15 cellular contexts compared by ENCODE assay signal in genomic region chr6:143675946-143676345, GRCh38. TPM values are rescaled to one million over a fixed set of nuclear protein-coding genes. Genes with fewer than 3 reads are reported as not detected.
DNase-seq lines count a peak whose midpoint lies in the region; ATAC-seq, FAIRE-seq and TF ChIP-seq lines count a peak whose summit lies in the region.
"Had no signal": no experiment of that assay in that cellular context is flagged by ENCODE, and none has a peak within 500 bp of the region (broad histone marks: within the 10 kb centered on the region; RNA-seq: fewer than 3 reads in every experiment).

No MANE protein-coding gene starts in this region.

- H3K27ac ChIP-seq in HepG2 (ENCODE audit: extremely low read length, insufficient read depth, low read length) (no peak overlapping the region), upper lobe of left lung (peak overlapping the region; percentile 15 to 59 (median 32)), colonic mucosa (no peak overlapping the region)

- ATAC-seq in HepG2 (no peak), upper lobe of left lung (ENCODE audit: low FRiP score in 2 of 2) (peak in 1 of 2 donors; percentile 12), GM21390 (IDR thresholded peaks at IDR 0.05; ENCODE audit: unreplicated experiment) (no peak), HG02763 (IDR thresholded peaks at IDR 0.05; ENCODE audit: unreplicated experiment) (no peak)
- ATAC-seq: Right ventricle myocardium inferior had no signal

- H4K20me1 ChIP-seq in HepG2 (ENCODE audit: insufficient read depth, low read length), result no peaks in the 10 kb centered on the region

- H3K36me3 ChIP-seq in HepG2 (replicated peaks in 1 of 2; ENCODE audit: control insufficient read depth in 1 of 2, insufficient read depth in 2 of 2, low read length in 2 of 2) (no peaks in the 10 kb centered on the region), upper lobe of left lung (no peaks in the 10 kb centered on the region), colonic mucosa (no peaks in the 10 kb centered on the region)

- peak overlapping the region; percentile 30 for H3K4me3 Mint-ChIP-seq in activated naive CD4-positive, alpha-beta T cell treated with anti-CD3 and anti-CD28 coated beads, Interleukin-2, amount 50 U/mL, for 24 hours
- H3K4me3 Mint-ChIP-seq: stimulated activated naive CD8-positive, alpha-beta T cell treated with anti-CD3 and anti-CD28 coated beads, Interleukin-15, Interleukin-2, amounts not matched to agents 100 ng/mL and 50 ng/mL, for 24 hours had no signal

- no peaks in the 10 kb centered on the region for H3K27me3 Mint-ChIP-seq in activated naive CD4-positive, alpha-beta T cell treated with anti-CD3 and anti-CD28 coated beads, Interleukin-2, amount 50 U/mL, for 24 hours

- peaks cover 27% of the 10 kb centered on the region for H3K79me2 ChIP-seq in HepG2 (ENCODE audit: insufficient read depth, low read length)

- in situ Hi-C loops in HepG2 (cut with HindIII; ENCODE audit: extremely low pct_ligation_motif_present, low pct_unique_long_range_greater_than_20kb), result loop anchor here (5.0 kb wide), 1 partner anchor 166 kb away; the partner anchor contains the start of gene LTV1

- TF ChIP-seq EP300 in HepG2 (IDR thresholded peaks at IDR 0.05; ENCODE audit: low read depth in 2 of 2, low read length in 2 of 2) (no peak), HepG2 (CRISPR knock-in tag; IDR thresholded peaks at IDR 0.05; ENCODE audit: borderline replicate concordance) (no peak), upper lobe of left lung (IDR thresholded peaks at IDR 0.05) (no peak)

- no peak for TF ChIP-seq RAD21 in HepG2 (CRISPR knock-in tag; IDR thresholded peaks at IDR 0.05)

- intact Hi-C loops in HepG2 (cut with micrococcal nuclease; ENCODE audit: unreplicated experiment) (loop anchor here (5.0 kb wide), 1 partner anchor 166 kb away; the partner anchor contains the start of gene LTV1), colonic mucosa (cut with DNase I) (no loop called here)

- H3K4me3 ChIP-seq in cardiac fibroblast (replicated peaks in 1 of 2; ENCODE audit: low read depth in 2 of 2, low read length in 2 of 2) (no peak overlapping the region), HepG2 (replicated peaks in 1 of 3; ENCODE audit: insufficient read depth in 1 of 3, low read depth in 2 of 3, low read length in 3 of 3) (no peak overlapping the region), upper lobe of left lung (no peak overlapping the region), colonic mucosa (no peak overlapping the region)

- no peak overlapping the region for H3K9ac ChIP-seq in HepG2 (ENCODE audit: insufficient read depth, low read depth, low read length)
- H3K9ac ChIP-seq in colonic mucosa (ENCODE audit: low read depth in 2 of 2, low read length in 2 of 2), result no peak overlapping the region

- DNase-seq in activated naive CD4-positive, alpha-beta T cell treated with Interleukin-2 at 50 U/mL for 16 hours, result no peak
- DNase-seq in cardiac fibroblast (ENCODE audit: low read depth in 2 of 2) (peak; percentile 45 to 71), HepG2 (ENCODE audit: low spot score) (peak; percentile 46), upper lobe of left lung (no peak), colonic mucosa (no peak)
- DNase-seq: DMS79; MM.1S; NCI-H345; occipital lobe; stimulated activated CD4-positive, alpha-beta T cell treated with anti-CD3 and anti-CD28 coated beads, Interleukin-2, amount 100 ng/mL, for 48 hours had no signal

- FAIRE-seq in HepG2 (lab: Jason Lieb, UNC), result no peak

- CTCF ChIA-PET in HepG2 (lab: Yijun Ruan, JAX; ENCODE audit: low intra/inter-chr PET ratio, low total read pairs), result no interaction called here

- no peak overlapping the region for H3K27ac Mint-ChIP-seq in activated naive CD4-positive, alpha-beta T cell treated with anti-CD3 and anti-CD28 coated beads, Interleukin-2, amount 50 U/mL, for 24 hours
- H3K27ac Mint-ChIP-seq: stimulated activated naive CD8-positive, alpha-beta T cell treated with anti-CD3 and anti-CD28 coated beads, Interleukin-15, Interleukin-2, amounts not matched to agents 100 ng/mL and 50 ng/mL, for 24 hours had no signal

- no peaks in the 10 kb centered on the region for H3K36me3 Mint-ChIP-seq in activated naive CD4-positive, alpha-beta T cell treated with anti-CD3 and anti-CD28 coated beads, Interleukin-2, amount 50 U/mL, for 24 hours

- H3K9me3 ChIP-seq in HepG2 (ENCODE audit: low read length), result no peaks in the 10 kb centered on the region
- no peaks in the 10 kb centered on the region for H3K9me3 ChIP-seq in upper lobe of left lung
- H3K9me3 ChIP-seq in colonic mucosa, result no peaks in the 10 kb centered on the region

- 35% methylated on average over 1 of the region's 1 CpG for WGBS in HepG2 (ENCODE audit: low lambda C conversion rate)
- 64 to 65% methylated on average over 1 of the region's 1 CpG for WGBS in upper lobe of left lung, 2 donors

- H3K27me3 ChIP-seq in HepG2 (ENCODE audit: control insufficient read depth in 1 of 2, insufficient read depth in 2 of 2, low read length in 2 of 2) (no peaks in the 10 kb centered on the region), upper lobe of left lung (no peaks in the 10 kb centered on the region), colonic mucosa (no peaks in the 10 kb centered on the region)

- TF ChIP-seq CTCF in cardiac fibroblast (IDR thresholded peaks at IDR 0.05; ENCODE audit: low read depth, low read length), result no peak
- TF ChIP-seq CTCF in HepG2 (CRISPR knock-in tag; IDR thresholded peaks at IDR 0.05), result no peak
- no peak for TF ChIP-seq CTCF in upper lobe of left lung (IDR thresholded peaks at IDR 0.05)
- TF ChIP-seq CTCF in colonic mucosa (IDR thresholded peaks at IDR 0.05), result no peak

- H3K4me1 Mint-ChIP-seq in activated naive CD4-positive, alpha-beta T cell treated with anti-CD3 and anti-CD28 coated beads, Interleukin-2, amount 50 U/mL, for 24 hours, result peaks cover 29% of the 10 kb centered on the region

- no TSS peak for BruUV-seq in HepG2 (replicated peaks; lab: Mats Ljungman, UMichigan)

- H3K4me1 ChIP-seq in HepG2 (ENCODE audit: insufficient read depth, low read length), result peaks cover 69% of the 10 kb centered on the region
- H3K4me1 ChIP-seq in upper lobe of left lung, result peaks cover 9 to 34% (median 22%) of the 10 kb centered on the region in 4 donors
- H3K4me1 ChIP-seq in colonic mucosa, result no peaks in the 10 kb centered on the region

- no peak overlapping the region for H2AFZ ChIP-seq in HepG2 (ENCODE audit: low read length)

- H3K9me3 Mint-ChIP-seq in activated naive CD4-positive, alpha-beta T cell treated with anti-CD3 and anti-CD28 coated beads, Interleukin-2, amount 50 U/mL, for 24 hours, result no peaks in the 10 kb centered on the region

- TF ChIP-seq POLR2A in HepG2 (IDR thresholded peaks at IDR 0.05; ENCODE audit: insufficient read depth in 1 of 2, low read depth in 2 of 2, low read length in 2 of 2) (no peak), upper lobe of left lung (IDR thresholded peaks at IDR 0.05) (no peak)

- peak overlapping the region; percentile 28 for H3K4me2 ChIP-seq in HepG2 (ENCODE audit: low read depth, low read length)

- POLR2A ChIA-PET in HepG2 (lab: Yijun Ruan, JAX), result interaction anchor here (1.4 to 2.6 kb wide), 3 partner anchors 13 to 167 kb away, joined by 4 to 10 read pairs (median 4); partner anchors contain the start of gene LTV1

TF ChIP-seq in HepG2, 621 proteins besides CTCF, POLR2A, EP300 and RAD21:
- TF ChIP-seq CEBPG (CRISPR knock-in tag; IDR thresholded peaks at IDR 0.05), result 0 out of 2 replicates have a peak, but pooled peaks have one; percentile 35
- no peak for TF ChIP-seq PLRG1 (conservative IDR thresholded peaks at IDR 0.05)

RNA-seq across cellular contexts. Expression of gene PHACTR2, which starts 1.8 kb away (rescaled TPM):
- total RNA-seq in HepG2 (2016; rRNA removed; fragmentation: Illumina TruSeq; extraction: Trizol) (28.2 and 39.1 TPM in 2 replicates), upper lobe of left lung (100 to 1,000 TPM in 4 of 6 donors, 10 to 100 TPM in 2; 68.1 to 133 (median 109) TPM), colonic mucosa (10 to 100 TPM; 42.5 to 46.9 TPM)
- total RNA-seq in HepG2 (2016; cell fraction: cytosol; rRNA removed; fragmentation: Illumina TruSeq; extraction: Trizol; ENCODE audit: low read depth), result 14.4 and 16.0 TPM in 2 replicates
- 28.7 and 34.3 TPM in 2 replicates for total RNA-seq in HepG2 (2016; cell fraction: insoluble cytoplasmic fraction; rRNA removed; fragmentation: Illumina TruSeq; extraction: Trizol)
- total RNA-seq in HepG2 (2016; cell fraction: membrane; rRNA removed; fragmentation: Illumina TruSeq; extraction: Trizol), result 29.1 and 31.7 TPM in 2 replicates
- 27.6 and 29.4 TPM in 2 replicates for total RNA-seq in HepG2 (2016; cell fraction: nucleus; rRNA removed; fragmentation: Illumina TruSeq; extraction: Trizol)
- 8.4 and 11.3 TPM in 2 replicates for polyA plus RNA-seq in HepG2 (2011; rRNA removed)
- polyA plus RNA-seq in HepG2 (2011; cell fraction: cytosol; rRNA removed), result 7.5 and 8.1 TPM in 2 replicates
- 6.0 and 7.3 TPM in 2 replicates for polyA plus RNA-seq in HepG2 (2011; cell fraction: nucleus; rRNA removed)
- polyA plus RNA-seq in HepG2 (2012), result 6.6 and 11.5 TPM in 2 replicates
- polyA plus RNA-seq in HepG2 (2016; cell fraction: cytosol; fragmentation: Illumina TruSeq; extraction: Trizol; ENCODE audit: low read depth), result 8.4 and 10.1 TPM in 2 replicates
- 14.6 and 15.0 TPM in 2 replicates for polyA plus RNA-seq in HepG2 (2016; cell fraction: insoluble cytoplasmic fraction; fragmentation: Illumina TruSeq; extraction: Trizol; ENCODE audit: low read depth)
- 9.6 and 11.2 TPM in 2 replicates for polyA plus RNA-seq in HepG2 (2016; cell fraction: membrane; fragmentation: Illumina TruSeq; extraction: Trizol; ENCODE audit: low read depth)
- 12.7 and 13.6 TPM in 2 replicates for polyA plus RNA-seq in HepG2 (2016; cell fraction: nucleus; fragmentation: Illumina TruSeq; extraction: Trizol; ENCODE audit: insufficient read depth, low read depth)
- polyA minus RNA-seq in HepG2 (2011; rRNA and poly(A)+ RNA removed; ENCODE audit: low replicate concordance), result 13.8 and 29.8 TPM in 2 replicates
- 17.3 and 19.4 TPM in 2 replicates for polyA minus RNA-seq in HepG2 (2011; cell fraction: cytosol; rRNA and poly(A)+ RNA removed)
- polyA minus RNA-seq in HepG2 (2011; cell fraction: nucleus; rRNA and poly(A)+ RNA removed), result 29.9 and 31.0 TPM in 2 replicates

Comparison
In these comparisons a context has a peak if more than half of its experiments do, and no peak if none do; other contexts are left out.
1. DNase-seq: peak in cardiac fibroblast (2 of 2) and HepG2 (single experiment); none in activated naive CD4-positive, alpha-beta T cell treated with Interleukin-2 at 50 U/mL for 16 hours (single experiment), upper lobe of left lung (0 of 2) and colonic mucosa (single experiment).
2. H3K27ac ChIP-seq: peak in upper lobe of left lung (4 of 4); none in HepG2 (single experiment) and colonic mucosa (single experiment).